Comparison of ENCODE assay signal across 9 cellular contexts in genomic region chr3:73086071-73086494, GRCh38. TPM values are rescaled to one million over a fixed set of nuclear protein-coding genes. Genes with fewer than 3 reads are reported as not detected.
A peak's percentile ranks its signal among the peaks of the same experiment; 100 is the strongest.
DNase-seq lines count a peak whose midpoint lies in the region; ATAC-seq, FAIRE-seq and TF ChIP-seq lines count a peak whose summit lies in the region.
"Had no signal": no experiment of that assay in that cellular context is flagged by ENCODE, and none has a peak within 500 bp of the region (broad histone marks: within the 10 kb centered on the region; RNA-seq: fewer than 3 reads in every experiment).

No MANE protein-coding gene starts in this region.

- TF ChIP-seq POLR2A in K562 (conservative IDR thresholded peaks at IDR 0.05) = no peak

- POLR2A ChIA-PET in K562 (lab: Yijun Ruan, JAX) = no interaction called here

- H3K4me3 ChIP-seq in DND-41 (ENCODE audit: low read depth in 1 of 2, low read length in 2 of 2) (no peak overlapping the region), HL-60 (replicated peaks; ENCODE audit: insufficient read depth, low read length) (no peak overlapping the region), K562 (no peak overlapping the region)

- TF ChIP-seq RAD21 in K562 (CRISPR knock-in tag; conservative IDR thresholded peaks at IDR 0.05 in 1 of 2, IDR thresholded peaks at IDR 0.05 in 1 of 2) = peak; percentile 80 to 81

- H3K9me3 Mint-ChIP-seq in T-helper 2 cell treated with Interferon-gamma antibody and Interleukin-4, amounts not matched to agents 5 μg/mL and 100 μg/mL, for 36 hours = no peaks in the 10 kb centered on the region
- H3K9me3 Mint-ChIP-seq: T-helper 1 cell treated with Interleukin-12 subunit alpha and Interleukin-12 subunit beta and Interleukin-4 antibody, amounts not matched to agents 30 μg/mL and 1 μg/mL, for 36 hours had no signal

- no peak overlapping the region for H3K27ac Mint-ChIP-seq in T-helper 2 cell treated with Interferon-gamma antibody and Interleukin-4, amounts not matched to agents 5 μg/mL and 100 μg/mL, for 36 hours
- H3K27ac Mint-ChIP-seq: T-helper 1 cell treated with Interleukin-12 subunit alpha and Interleukin-12 subunit beta and Interleukin-4 antibody, amounts not matched to agents 30 μg/mL and 1 μg/mL, for 36 hours had no signal

- no peak overlapping the region for H3K4me3 Mint-ChIP-seq in T-helper 2 cell treated with Interferon-gamma antibody and Interleukin-4, amounts not matched to agents 5 μg/mL and 100 μg/mL, for 36 hours
- H3K4me3 Mint-ChIP-seq: T-helper 1 cell treated with Interleukin-12 subunit alpha and Interleukin-12 subunit beta and Interleukin-4 antibody, amounts not matched to agents 30 μg/mL and 1 μg/mL, for 36 hours had no signal

- H3K9me1 ChIP-seq in K562 (ENCODE audit: control insufficient read depth, insufficient read depth, low read length) = no peaks in the 10 kb centered on the region

- H3K27me3 ChIP-seq in DND-41 (ENCODE audit: insufficient read depth, low read length, poor library complexity) (no peaks in the 10 kb centered on the region), HL-60 (ENCODE audit: insufficient read depth, poor library complexity, severe bottlenecking) (no peaks in the 10 kb centered on the region), K562 (ENCODE audit: control insufficient read depth in 2 of 2, insufficient read depth in 2 of 2, low read length in 2 of 2) (no peaks in the 10 kb centered on the region; a peak in 1 of 5 replicates)

- no peaks in the 10 kb centered on the region for H3K36me3 Mint-ChIP-seq in T-helper 2 cell treated with Interferon-gamma antibody and Interleukin-4, amounts not matched to agents 5 μg/mL and 100 μg/mL, for 36 hours (ENCODE audit: low read depth)

- TF ChIP-seq CTCF in DND-41 (IDR thresholded peaks at IDR 0.05; ENCODE audit: borderline replicate concordance, extremely low read depth, low read length, poor library complexity, severe bottlenecking) (peak; percentile 83), HL-60 (IDR thresholded peaks at IDR 0.05; ENCODE audit: insufficient read depth, low read length) (peak; percentile 32), K562 (IDR thresholded peaks at IDR 0.05 in 2 of 3, conservative IDR thresholded peaks at IDR 0.05 in 1 of 3; ENCODE audit: insufficient read depth in 2 of 3, low read depth in 1 of 3, low read length in 3 of 3) (peak; percentile 68 to 79 (median 71))

- intact Hi-C loops in K562 (cut with micrococcal nuclease) = loop anchor here (1.0 to 10.0 kb wide), 2 partner anchors 148 to 1371 kb away; no protein-coding TSS in a partner anchor

- H3K4me2 ChIP-seq in DND-41 (ENCODE audit: insufficient read depth, low read length) (peak overlapping the region; percentile 48; the same call in 1 of the 2 replicates), K562 (ENCODE audit: insufficient read depth, low read length) (no peak overlapping the region)

- BruUV-seq in K562 (replicated peaks; lab: Mats Ljungman, UMichigan) = no TSS peak

- CTCF ChIA-PET in K562 (lab: Yijun Ruan, JAX; ENCODE audit: low intra/inter-chr PET ratio) = interaction anchor here (0.8 to 2.9 kb wide), 2 partner anchors 147 to 1211 kb away, joined by 3 to 21 read pairs; no protein-coding TSS in a partner anchor

- no peaks in the 10 kb centered on the region for H4K20me1 ChIP-seq in DND-41 (ENCODE audit: insufficient read depth, low read length)
- H4K20me1 ChIP-seq in K562 (replicated peaks; ENCODE audit: control insufficient read depth, insufficient read depth, low read length) = no peaks in the 10 kb centered on the region

- 22% methylated on average over 8 of the region's 8 CpGs for WGBS in K562 (ENCODE audit: insufficient coverage, low coverage, missing lambda C conversion rate)

- DNase-seq in DND-41 = peak; percentile 58
- peak in 1 of 2 experiments; percentile 35 for DNase-seq in HL-60 (ENCODE audit: low read depth in 1 of 2, low spot score in 1 of 2)
- peak; percentile 18 for DNase-seq in T-helper 2 cell treated with Interferon-gamma antibody and Interleukin-4, amounts not matched to agents 5 μg/mL and 100 μg/mL, for 36 hours (ENCODE audit: low spot score)
- DNase-seq in K562 (ENCODE audit: extremely low read depth in 1 of 4, low spot score in 3 of 4) = peak; percentile 42 to 62 (median 46)
- peak; percentile 63 for DNase-seq in iPS-NIHi11 (ENCODE audit: low spot score)
- peak; percentile 33 for DNase-seq in stimulated activated CD4-positive, alpha-beta T cell treated with anti-CD3 and anti-CD28 coated beads, Interleukin-1b, Interleukin-23, amount 100 ng/mL, for 48 hours
- DNase-seq in MV-4-11 (lab: John Stamatoyannopoulos, UW) = no peak
- no peak for DNase-seq in 8988T

- no peaks in the 10 kb centered on the region for H3K36me3 ChIP-seq in DND-41 (ENCODE audit: insufficient read depth, low read length)
- H3K36me3 ChIP-seq in K562 (ENCODE audit: control insufficient read depth, insufficient read depth, low read length) = no peaks in the 10 kb centered on the region

- peaks cover 4% of the 10 kb centered on the region for H3K27me3 Mint-ChIP-seq in T-helper 2 cell treated with Interferon-gamma antibody and Interleukin-4, amounts not matched to agents 5 μg/mL and 100 μg/mL, for 36 hours (ENCODE audit: low read depth)

- in situ Hi-C loops in K562 (cut with MboI) = loop anchor here (25.0 kb wide), 1 partner anchor 1374 kb away; no protein-coding TSS in a partner anchor

- FAIRE-seq in K562 (lab: Jason Lieb, UNC) = peak; percentile 87

- H2AFZ ChIP-seq in DND-41 (ENCODE audit: low read depth, low read length) = no peak overlapping the region; the same call in 1 of the 2 replicates
- 0 out of 2 replicates have a peak overlapping the region, but pooled peaks have one; percentile 12 for H2AFZ ChIP-seq in K562 (ENCODE audit: low read depth, low read length)

- H3K4me1 ChIP-seq in DND-41 (ENCODE audit: insufficient read depth, low read length) (peaks cover 12% of the 10 kb centered on the region; the same call in 1 of the 2 replicates), K562 (replicated peaks in 1 of 2; ENCODE audit: control insufficient read depth in 2 of 2, insufficient read depth in 2 of 2, low read length in 2 of 2) (no peaks in the 10 kb centered on the region; a peak in 1 of 5 replicates)

- H3K27ac ChIP-seq in DND-41 (ENCODE audit: low read length) = no peak overlapping the region
- no peak overlapping the region for H3K27ac ChIP-seq in HL-60 (replicated peaks)
- no peak overlapping the region for H3K27ac ChIP-seq in K562 (ENCODE audit: extremely low read depth, low read depth, low read length)

- H3K79me2 ChIP-seq in DND-41 (ENCODE audit: insufficient read depth, low read length) (no peaks in the 10 kb centered on the region), K562 (ENCODE audit: control insufficient read depth, insufficient read depth, low read length) (no peaks in the 10 kb centered on the region)

- H3K9me3 ChIP-seq in DND-41 (ENCODE audit: insufficient read depth, low read length, severe bottlenecking) (no peaks in the 10 kb centered on the region), K562 (replicated peaks; ENCODE audit: control insufficient read depth, insufficient read depth, low read depth, low read length) (no peaks in the 10 kb centered on the region)

- TF ChIP-seq EP300 in K562 (IDR thresholded peaks at IDR 0.05; ENCODE audit: low read length) = no peak

- peaks cover 5% of the 10 kb centered on the region for H3K4me1 Mint-ChIP-seq in T-helper 2 cell treated with Interferon-gamma antibody and Interleukin-4, amounts not matched to agents 5 μg/mL and 100 μg/mL, for 36 hours (ENCODE audit: low read depth)

- H3K9ac ChIP-seq in DND-41 (ENCODE audit: low read depth, low read length) (no peak overlapping the region), K562 (ENCODE audit: insufficient read depth in 1 of 2, low read depth in 2 of 2, low read length in 2 of 2) (no peak overlapping the region)

- ATAC-seq in DND-41 (ENCODE audit: insufficient read depth, low read depth) = peak; percentile 80
- peak; percentile 84 for ATAC-seq in K562

TF ChIP-seq in K562, 482 proteins besides CTCF, POLR2A, EP300 and RAD21 (continues in another document):
- peak; percentile 75 for TF ChIP-seq SMC3 (conservative IDR thresholded peaks at IDR 0.05; ENCODE audit: insufficient read depth, low read depth, low read length)
- peak; percentile 66 for TF ChIP-seq ZNF384 (IDR thresholded peaks at IDR 0.05; ENCODE audit: low read depth, low read length)
- TF ChIP-seq MYNN (IDR thresholded peaks at IDR 0.05) = peak; percentile 84
- no peak for TF ChIP-seq MYNN (CRISPR knock-in tag; IDR thresholded peaks at IDR 0.05)
- TF ChIP-seq STAG1 (CRISPR knock-in tag; IDR thresholded peaks at IDR 0.05; ENCODE audit: borderline replicate concordance) = peak; percentile 69; the same call in 1 of the 2 replicates
- TF ChIP-seq BRF2 (IDR thresholded peaks at IDR 0.05; ENCODE audit: borderline replicate concordance, insufficient read depth, insufficient read length) = no peak
- peak; percentile 55; the same call in 1 of the 2 replicates for TF ChIP-seq ARID2 (IDR thresholded peaks at IDR 0.05)

RNA-seq across cellular contexts. Expression of gene EBLN2, which starts 24.6 kb away (rescaled TPM):
- 17.9 and 40.1 TPM in 2 replicates for total RNA-seq in K562 (2011; cell fraction: chromatin; rRNA removed; ENCODE audit: low replicate concordance)
- 7.8 and 12.0 TPM in 2 replicates for total RNA-seq in K562 (2011; cell fraction: nucleolus; rRNA removed)
- total RNA-seq in K562 (2011; cell fraction: nucleoplasm; rRNA removed) = 19.9 and 38.8 TPM in 2 replicates
- total RNA-seq in K562 (2014; rRNA removed) (2.4 and 2.5 TPM in 2 replicates), K562 (2014; rRNA removed; fragmentation: Illumina TruSeq; extraction: Trizol) (4.6 and 5.2 TPM in 2 replicates), K562 (2015; rRNA removed; fragmentation: Illumina TruSeq; extraction: Trizol) (3.8 TPM in 2 replicates), K562 (2021) (2.2 and 3.0 TPM in 2 replicates)
- polyA plus RNA-seq in K562 (2011; rRNA removed) (2.4 and 2.5 TPM in 2 replicates), K562 (2014; fragmentation: Illumina TruSeq; extraction: Trizol) (1.6 and 1.8 TPM in 2 replicates), K562 (2014; fragmentation: Nextera tagmentation; extraction: Ambion mirVana) (1 to 10 TPM in 1 of 2 experiments, under 1 TPM in 1; 0.39 to 1.4 TPM), K562 (2014; rRNA removed) (1.6 and 1.8 TPM in 2 replicates)
- 0.25 and 0.49 TPM in 2 replicates for polyA plus RNA-seq in K562 (2011; cell fraction: cytosol; rRNA removed)
- 5.9 and 6.9 TPM in 2 replicates for polyA plus RNA-seq in K562 (2011; cell fraction: nucleus; rRNA removed)
- 0.78 and 1.1 TPM in 2 replicates for polyA plus RNA-seq in K562 (2012)
- 14.6 and 18.2 TPM in 2 replicates for polyA minus RNA-seq in K562 (2011; rRNA and poly(A)+ RNA removed)
- 3.1 TPM in 2 replicates for polyA minus RNA-seq in K562 (2011; cell fraction: cytosol; rRNA and poly(A)+ RNA removed)
- polyA minus RNA-seq in K562 (2011; cell fraction: nucleus; rRNA and poly(A)+ RNA removed) = 7.3 and 16.2 TPM in 2 replicates

Comparison
In these comparisons a context has a peak if more than half of its experiments do, and no peak if none do; other contexts are left out.
1. DNase-seq: peak in DND-41 (single experiment), T-helper 2 cell treated with Interferon-gamma antibody and Interleukin-4, amounts not matched to agents 5 μg/mL and 100 μg/mL, for 36 hours (single experiment), K562 (4 of 4), iPS-NIHi11 (single experiment) and stimulated activated CD4-positive, alpha-beta T cell treated with anti-CD3 and anti-CD28 coated beads, Interleukin-1b, Interleukin-23, amount 100 ng/mL, for 48 hours (single experiment); none in MV-4-11 (single experiment) and 8988T (single experiment).
2. CTCF ChIP-seq: peak in every context shown above with its lines; median percentile 83 in DND-41; 71 in K562; 32 in HL-60.